ENCODE assay signal across 34 cellular contexts in genomic region chr13:45249662-45250061, GRCh38. TPM values are rescaled to one million over a fixed set of nuclear protein-coding genes. Genes with fewer than 3 reads are reported as not detected.
"Had no signal": no experiment of that assay in that cellular context is flagged by ENCODE, and none has a peak within 500 bp of the region (broad histone marks: within the 10 kb centered on the region; RNA-seq: fewer than 3 reads in every experiment).

No MANE protein-coding gene starts in this region.

- H3K4me3 ChIP-seq: ascending aorta, cardiac muscle cell, Peyer's patch, SJSA1 had no signal

- H3K4me3 Mint-ChIP-seq: activated CD8-positive, alpha-beta T cell treated with anti-CD3 and anti-CD28 coated beads, Interleukin-2, amount 10 ng/mL, durations not matched to agents 7 days and 5 days; activated naive CD4-positive, alpha-beta T cell treated with anti-CD3 and anti-CD28 coated beads, Interleukin-2, amount 50 U/mL, for 24 hours; activated naive CD8-positive, alpha-beta T cell treated with anti-CD3 and anti-CD28 coated beads, Interleukin-2, amount 10 ng/mL, durations not matched to agents 7 days and 5 days; activated T-cell treated with anti-CD3 and anti-CD28 coated beads, Interleukin-2, amount 50 U/mL, for 24 hours; central memory CD8-positive, alpha-beta T cell; T-cell had no signal

- H3K4me1 Mint-ChIP-seq: activated naive CD4-positive, alpha-beta T cell treated with anti-CD3 and anti-CD28 coated beads, Interleukin-2, amount 50 U/mL, for 24 hours; activated naive CD8-positive, alpha-beta T cell treated with anti-CD3 and anti-CD28 coated beads, Interleukin-2, amount 10 ng/mL, durations not matched to agents 7 days and 5 days had no signal

- H3K9me3 ChIP-seq: ascending aorta, Peyer's patch, SJSA1 had no signal

- H3K27me3 Mint-ChIP-seq: activated naive CD4-positive, alpha-beta T cell treated with anti-CD3 and anti-CD28 coated beads, Interleukin-2, amount 50 U/mL, for 24 hours; activated naive CD8-positive, alpha-beta T cell treated with anti-CD3 and anti-CD28 coated beads, Interleukin-2, amount 10 ng/mL, durations not matched to agents 7 days and 5 days; activated T-cell treated with anti-CD3 and anti-CD28 coated beads, Interleukin-2, amount 50 U/mL, for 24 hours; central memory CD8-positive, alpha-beta T cell; T-cell had no signal

- H3K36me3 ChIP-seq: Peyer's patch had no signal

- H3K4me1 ChIP-seq: ascending aorta, Peyer's patch, SJSA1 had no signal

- DNase-seq: activated CD4-positive, alpha-beta T cell treated with anti-CD3 and anti-CD28 coated beads for 1 hour; activated CD4-positive, alpha-beta T cell treated with anti-CD3 and anti-CD28 coated beads for 48 hours; activated CD4-positive, CD25-positive, alpha-beta regulatory T cell; activated CD8-positive, alpha-beta T cell treated with anti-CD3 and anti-CD28 coated beads, Interleukin-2, amount 10 ng/mL, durations not matched to agents 7 days and 5 days; activated gamma-delta T cell; activated naive CD4-positive, alpha-beta T cell treated with Interleukin-2 at 50 U/mL for 16 hours; activated naive CD8-positive, alpha-beta T cell treated with anti-CD3 and anti-CD28 coated beads, Interleukin-2, amount 10 ng/mL, durations not matched to agents 7 days and 5 days; activated T-cell treated with anti-CD3 and anti-CD28 coated beads, Interleukin-2, amount 50 U/mL, for 24 hours; amygdala; Karpas-422; NCI-H1105; NCI-H1417 treated with DMSO at 0.1 percent for 48 hours; NCI-H187 treated with DMSO at 0.1 percent for 48 hours; NCI-H2081; NCI-H226; NCI-H446 treated with DMSO at 0.1 percent for 48 hours; NCI-H524; NCI-H69; NK-92 treated with Interleukin-12 subunit alpha and Interleukin-12 subunit beta, amount 100 ng/mL, for 24 hours; PC-3; Peyer's patch; RPMI8226; SHP77 treated with DMSO at 0.1 percent for 48 hours; T-cell; T-helper 2 cell; T-helper 9 cell had no signal

- H3K27ac ChIP-seq: ascending aorta, cardiac muscle cell, Peyer's patch, SJSA1, VCaP had no signal

- H3K27me3 ChIP-seq: ascending aorta, cardiac muscle cell, Peyer's patch, SJSA1 had no signal

- H3K27ac Mint-ChIP-seq: activated CD8-positive, alpha-beta T cell treated with anti-CD3 and anti-CD28 coated beads, Interleukin-2, amount 10 ng/mL, durations not matched to agents 7 days and 5 days; activated naive CD4-positive, alpha-beta T cell treated with anti-CD3 and anti-CD28 coated beads, Interleukin-2, amount 50 U/mL, for 24 hours; activated naive CD8-positive, alpha-beta T cell treated with anti-CD3 and anti-CD28 coated beads, Interleukin-2, amount 10 ng/mL, durations not matched to agents 7 days and 5 days; activated T-cell treated with anti-CD3 and anti-CD28 coated beads, Interleukin-2, amount 50 U/mL, for 24 hours; activated T-helper 2 cell treated with anti-CD3 and anti-CD28 coated beads, Interferon-gamma antibody, Interleukin-2, Interleukin-4, amounts not matched to agents 10 μg/mL and 5 μg/mL and 100 μg/mL, durations not matched to agents 14 hours and 24 hours and 36 hours; T-cell had no signal

- H3K9me3 Mint-ChIP-seq: activated naive CD4-positive, alpha-beta T cell treated with anti-CD3 and anti-CD28 coated beads, Interleukin-2, amount 50 U/mL, for 24 hours; activated naive CD8-positive, alpha-beta T cell treated with anti-CD3 and anti-CD28 coated beads, Interleukin-2, amount 10 ng/mL, durations not matched to agents 7 days and 5 days; activated T-cell treated with anti-CD3 and anti-CD28 coated beads, Interleukin-2, amount 50 U/mL, for 24 hours; activated T-helper 2 cell treated with anti-CD3 and anti-CD28 coated beads, Interferon-gamma antibody, Interleukin-2, Interleukin-4, amounts not matched to agents 10 μg/mL and 5 μg/mL and 100 μg/mL, durations not matched to agents 14 hours and 24 hours and 36 hours; central memory CD8-positive, alpha-beta T cell; T-cell had no signal

RNA-seq across cellular contexts. Expression of gene KCTD4, which starts 48.8 kb away (rescaled TPM):
- total RNA-seq: activated CD8-positive, alpha-beta T cell treated with anti-CD3 and anti-CD28 coated beads, Interleukin-2, amount 10 ng/mL, durations not matched to agents 7 days and 5 days; activated naive CD8-positive, alpha-beta T cell treated with anti-CD3 and anti-CD28 coated beads, Interleukin-2, amount 10 ng/mL, durations not matched to agents 7 days and 5 days; activated T-helper 2 cell treated with anti-CD3 and anti-CD28 coated beads, Interferon-gamma antibody, Interleukin-2, Interleukin-4, amounts not matched to agents 10 μg/mL and 5 μg/mL and 100 μg/mL, durations not matched to agents 14 hours and 24 hours and 36 hours; ascending aorta; cardiac muscle cell; chondrocyte; PC-3; T-cell had no signal
- polyA plus RNA-seq: cardiac muscle cell had no signal
